1 cellular context compared by ENCODE assay signal in the genomic region with DNA sequence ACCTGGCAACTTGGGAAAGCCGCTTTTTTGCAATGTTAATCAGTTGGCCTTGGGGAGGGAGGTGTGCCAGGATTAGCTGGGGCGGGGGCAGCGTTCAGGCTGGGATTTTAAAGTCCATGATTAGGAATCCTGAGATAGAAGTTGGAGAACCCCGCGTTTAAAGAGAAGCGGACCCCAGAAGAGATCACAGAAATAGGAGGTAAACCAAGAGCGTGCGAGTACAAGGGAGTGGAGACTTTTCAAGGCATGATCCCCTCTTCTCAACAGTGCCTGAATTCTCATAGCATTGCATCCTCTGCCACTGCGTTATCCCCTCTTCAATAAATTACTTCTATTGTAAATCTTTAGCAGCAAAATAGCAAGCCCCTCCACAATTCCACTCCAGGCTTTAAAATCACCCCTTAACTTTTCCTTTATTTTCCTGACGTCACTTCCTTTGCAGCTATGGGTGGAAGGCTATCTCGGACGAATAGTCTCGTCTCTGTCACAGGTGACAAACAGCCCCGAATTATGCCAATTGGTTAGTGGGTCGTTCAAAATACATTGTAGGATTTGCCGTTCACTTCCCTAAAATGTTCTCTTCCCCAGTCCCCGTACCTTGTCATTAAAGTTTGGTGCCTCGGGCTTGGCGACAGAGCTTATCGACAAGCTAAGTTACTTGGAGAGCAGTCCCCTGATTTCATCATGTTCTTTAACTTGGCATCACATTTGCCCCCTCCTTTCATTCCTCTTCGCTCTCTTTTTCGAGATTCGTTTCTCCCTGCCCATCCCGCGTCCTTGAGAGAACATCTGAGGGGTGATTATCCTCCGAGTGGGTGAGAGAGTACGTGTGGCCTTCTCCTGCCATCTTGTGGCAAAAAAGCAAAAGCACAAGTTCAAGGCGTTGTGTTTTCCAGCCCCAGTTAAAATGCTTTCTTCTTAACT.
TF ChIP-seq lines count a peak whose summit lies in the region.

No MANE protein-coding gene starts in this region.

TF ChIP-seq in K562, 482 proteins besides CTCF, POLR2A, EP300 and RAD21 (continued from another document and continues in another):
- TF ChIP-seq, protein P1, sequence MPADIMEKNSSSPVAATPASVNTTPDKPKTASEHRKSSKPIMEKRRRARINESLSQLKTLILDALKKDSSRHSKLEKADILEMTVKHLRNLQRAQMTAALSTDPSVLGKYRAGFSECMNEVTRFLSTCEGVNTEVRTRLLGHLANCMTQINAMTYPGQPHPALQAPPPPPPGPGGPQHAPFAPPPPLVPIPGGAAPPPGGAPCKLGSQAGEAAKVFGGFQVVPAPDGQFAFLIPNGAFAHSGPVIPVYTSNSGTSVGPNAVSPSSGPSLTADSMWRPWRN (IDR thresholded peaks at IDR 0.05; ENCODE audit: low read depth) = no peak; the same call in 1 of the 2 replicates
- no peak for TF ChIP-seq ZBTB8A (IDR thresholded peaks at IDR 0.05; ENCODE audit: partially characterized antibody)
- TF ChIP-seq SRF (CRISPR knock-in tag; IDR thresholded peaks at IDR 0.05) = 0 out of 4 replicates have a peak, but pooled peaks of 1 of the 2 experiments have one; percentile 13
- TF ChIP-seq ZNF77 (CRISPR knock-in tag; IDR thresholded peaks at IDR 0.05) = no peak
- no peak for TF ChIP-seq ZNF224 (CRISPR knock-in tag; IDR thresholded peaks at IDR 0.05)
- peak in 1 of 2 experiments; percentile 83 for TF ChIP-seq AFF1 (IDR thresholded peaks at IDR 0.05; ENCODE audit: low read depth in 1 of 2, partially characterized antibody in 2 of 2)
- no peak for TF ChIP-seq CBFA2T3 (IDR thresholded peaks at IDR 0.05)
- no peak for TF ChIP-seq TRIM28 (IDR thresholded peaks at IDR 0.05)
- peak; percentile 48; the same call in 1 of the 2 replicates for TF ChIP-seq LEF1 (IDR thresholded peaks at IDR 0.05)
- no peak for TF ChIP-seq MXD1 (CRISPR knock-in tag; IDR thresholded peaks at IDR 0.05; ENCODE audit: borderline replicate concordance, poor library complexity, severe bottlenecking)
- TF ChIP-seq SRSF1 (IDR thresholded peaks at IDR 0.05; ENCODE audit: low read depth, low read length) = no peak
- no peak for TF ChIP-seq ZNF316 (IDR thresholded peaks at IDR 0.05)
- no peak for TF ChIP-seq PHB2 (IDR thresholded peaks at IDR 0.05; ENCODE audit: low read depth)
- TF ChIP-seq U2AF1 (optimal IDR thresholded peaks at IDR 0.05; ENCODE audit: low read depth, low read length) = no peak
- TF ChIP-seq POLR2B (IDR thresholded peaks at IDR 0.05; ENCODE audit: low read depth, partially characterized antibody) = peak; percentile 65
- TF ChIP-seq ZNF24 (IDR thresholded peaks at IDR 0.05) = no peak
- TF ChIP-seq ETV5 (CRISPR knock-in tag; IDR thresholded peaks at IDR 0.05; ENCODE audit: low read depth) = no peak
- TF ChIP-seq ZNF431 (CRISPR knock-in tag; IDR thresholded peaks at IDR 0.05) = no peak
- TF ChIP-seq, protein P2, sequence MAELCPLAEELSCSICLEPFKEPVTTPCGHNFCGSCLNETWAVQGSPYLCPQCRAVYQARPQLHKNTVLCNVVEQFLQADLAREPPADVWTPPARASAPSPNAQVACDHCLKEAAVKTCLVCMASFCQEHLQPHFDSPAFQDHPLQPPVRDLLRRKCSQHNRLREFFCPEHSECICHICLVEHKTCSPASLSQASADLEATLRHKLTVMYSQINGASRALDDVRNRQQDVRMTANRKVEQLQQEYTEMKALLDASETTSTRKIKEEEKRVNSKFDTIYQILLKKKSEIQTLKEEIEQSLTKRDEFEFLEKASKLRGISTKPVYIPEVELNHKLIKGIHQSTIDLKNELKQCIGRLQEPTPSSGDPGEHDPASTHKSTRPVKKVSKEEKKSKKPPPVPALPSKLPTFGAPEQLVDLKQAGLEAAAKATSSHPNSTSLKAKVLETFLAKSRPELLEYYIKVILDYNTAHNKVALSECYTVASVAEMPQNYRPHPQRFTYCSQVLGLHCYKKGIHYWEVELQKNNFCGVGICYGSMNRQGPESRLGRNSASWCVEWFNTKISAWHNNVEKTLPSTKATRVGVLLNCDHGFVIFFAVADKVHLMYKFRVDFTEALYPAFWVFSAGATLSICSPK (IDR thresholded peaks at IDR 0.05; ENCODE audit: borderline replicate concordance) = no peak
- no peak for TF ChIP-seq ESRRB (CRISPR knock-in tag; IDR thresholded peaks at IDR 0.05; ENCODE audit: borderline replicate concordance)
- TF ChIP-seq, protein P3, sequence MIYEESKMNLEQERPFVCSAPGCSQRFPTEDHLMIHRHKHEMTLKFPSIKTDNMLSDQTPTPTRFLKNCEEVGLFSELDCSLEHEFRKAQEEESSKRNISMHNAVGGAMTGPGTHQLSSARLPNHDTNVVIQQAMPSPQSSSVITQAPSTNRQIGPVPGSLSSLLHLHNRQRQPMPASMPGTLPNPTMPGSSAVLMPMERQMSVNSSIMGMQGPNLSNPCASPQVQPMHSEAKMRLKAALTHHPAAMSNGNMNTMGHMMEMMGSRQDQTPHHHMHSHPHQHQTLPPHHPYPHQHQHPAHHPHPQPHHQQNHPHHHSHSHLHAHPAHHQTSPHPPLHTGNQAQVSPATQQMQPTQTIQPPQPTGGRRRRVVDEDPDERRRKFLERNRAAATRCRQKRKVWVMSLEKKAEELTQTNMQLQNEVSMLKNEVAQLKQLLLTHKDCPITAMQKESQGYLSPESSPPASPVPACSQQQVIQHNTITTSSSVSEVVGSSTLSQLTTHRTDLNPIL (CRISPR knock-in tag; IDR thresholded peaks at IDR 0.05) = no peak
- 0 out of 2 replicates have a peak, but pooled peaks have one; percentile 71 for TF ChIP-seq ELF2 (CRISPR knock-in tag; IDR thresholded peaks at IDR 0.05)
- no peak for TF ChIP-seq ZNF644 (tag; IDR thresholded peaks at IDR 0.05; ENCODE audit: low read depth)
- TF ChIP-seq, protein P4, sequence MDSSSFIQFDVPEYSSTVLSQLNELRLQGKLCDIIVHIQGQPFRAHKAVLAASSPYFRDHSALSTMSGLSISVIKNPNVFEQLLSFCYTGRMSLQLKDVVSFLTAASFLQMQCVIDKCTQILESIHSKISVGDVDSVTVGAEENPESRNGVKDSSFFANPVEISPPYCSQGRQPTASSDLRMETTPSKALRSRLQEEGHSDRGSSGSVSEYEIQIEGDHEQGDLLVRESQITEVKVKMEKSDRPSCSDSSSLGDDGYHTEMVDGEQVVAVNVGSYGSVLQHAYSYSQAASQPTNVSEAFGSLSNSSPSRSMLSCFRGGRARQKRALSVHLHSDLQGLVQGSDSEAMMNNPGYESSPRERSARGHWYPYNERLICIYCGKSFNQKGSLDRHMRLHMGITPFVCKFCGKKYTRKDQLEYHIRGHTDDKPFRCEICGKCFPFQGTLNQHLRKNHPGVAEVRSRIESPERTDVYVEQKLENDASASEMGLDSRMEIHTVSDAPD (CRISPR knock-in tag; IDR thresholded peaks at IDR 0.05) = no peak
- TF ChIP-seq ZFP30 (CRISPR knock-in tag; IDR thresholded peaks at IDR 0.05; ENCODE audit: borderline replicate concordance) = no peak
- TF ChIP-seq KLF6 (CRISPR knock-in tag; IDR thresholded peaks at IDR 0.05; ENCODE audit: borderline replicate concordance) = no peak
- TF ChIP-seq PTBP1 (IDR thresholded peaks at IDR 0.05; ENCODE audit: low read depth, low read length) = peak; percentile 84; the same call in 1 of the 2 replicates
- 0 out of 2 replicates have a peak, but pooled peaks have one; percentile 47 for TF ChIP-seq RNF2 (IDR thresholded peaks at IDR 0.05)
- TF ChIP-seq MAFF (IDR thresholded peaks at IDR 0.05; ENCODE audit: low read length) = 0 out of 2 replicates have a peak, but pooled peaks have one; percentile 11
- TF ChIP-seq CBX1 (IDR thresholded peaks at IDR 0.05; ENCODE audit: low read depth) = no peak
- no peak for TF ChIP-seq ARID3A (IDR thresholded peaks at IDR 0.05; ENCODE audit: borderline replicate concordance, low read depth, low read length)
- no peak for TF ChIP-seq BDP1 (IDR thresholded peaks at IDR 0.05; ENCODE audit: insufficient read depth, insufficient read length)
- no peak; the same call in 1 of the 2 replicates for TF ChIP-seq ZNF384 (IDR thresholded peaks at IDR 0.05; ENCODE audit: low read depth, low read length)
- TF ChIP-seq PHF20 (IDR thresholded peaks at IDR 0.05; ENCODE audit: partially characterized antibody) = no peak
- TF ChIP-seq TEAD1 (CRISPR knock-in tag; IDR thresholded peaks at IDR 0.05) = no peak
- TF ChIP-seq CREBBP (IDR thresholded peaks at IDR 0.05; ENCODE audit: low read depth, low read length) = no peak
- no peak for TF ChIP-seq FOXA3 (CRISPR knock-in tag; conservative IDR thresholded peaks at IDR 0.05 in 1 of 2, IDR thresholded peaks at IDR 0.05 in 1 of 2)
- TF ChIP-seq ZNF778 (CRISPR knock-in tag; IDR thresholded peaks at IDR 0.05) = no peak
- TF ChIP-seq MBD1 (CRISPR knock-in tag; IDR thresholded peaks at IDR 0.05) = no peak
- TF ChIP-seq ZNF507 (tag; conservative IDR thresholded peaks at IDR 0.05) = no peak
- TF ChIP-seq POLR3A (IDR thresholded peaks at IDR 0.05; ENCODE audit: borderline replicate concordance, extremely low read depth, insufficient read depth, insufficient read length) = no peak
- no peak for TF ChIP-seq E2F1 (CRISPR knock-in tag; IDR thresholded peaks at IDR 0.05)
- peak; percentile 35; the same call in 1 of the 2 replicates for TF ChIP-seq MYC (IDR thresholded peaks at IDR 0.05; ENCODE audit: low read depth, low read length)
- no peak for TF ChIP-seq MYC (CRISPR knock-in tag; IDR thresholded peaks at IDR 0.05; ENCODE audit: borderline replicate concordance, low read depth)
- no peak for TF ChIP-seq MEF2A (IDR thresholded peaks at IDR 0.05; ENCODE audit: control insufficient read depth, low read depth, low read length)
- TF ChIP-seq HNRNPL (IDR thresholded peaks at IDR 0.05; ENCODE audit: low read depth, low read length) = peak; percentile 93; the same call in 1 of the 2 replicates
- 0 out of 2 replicates have a peak, but pooled peaks have one; percentile 24 for TF ChIP-seq ZNF707 (CRISPR knock-in tag; conservative IDR thresholded peaks at IDR 0.05)
- TF ChIP-seq POLR3G (IDR thresholded peaks at IDR 0.05; ENCODE audit: extremely low read depth, insufficient read length, insufficient replicate concordance) = no peak
- TF ChIP-seq ARID2 (IDR thresholded peaks at IDR 0.05) = 0 out of 2 replicates have a peak, but pooled peaks have one; percentile 10
- no peak for TF ChIP-seq BHLHE40 (IDR thresholded peaks at IDR 0.05; ENCODE audit: low read length)
- peak; percentile 23 for TF ChIP-seq PCBP2 (IDR thresholded peaks at IDR 0.05; ENCODE audit: low read depth, low read length, poor library complexity, severe bottlenecking)
